1 cellular context compared by ENCODE assay signal in the genomic region with DNA sequence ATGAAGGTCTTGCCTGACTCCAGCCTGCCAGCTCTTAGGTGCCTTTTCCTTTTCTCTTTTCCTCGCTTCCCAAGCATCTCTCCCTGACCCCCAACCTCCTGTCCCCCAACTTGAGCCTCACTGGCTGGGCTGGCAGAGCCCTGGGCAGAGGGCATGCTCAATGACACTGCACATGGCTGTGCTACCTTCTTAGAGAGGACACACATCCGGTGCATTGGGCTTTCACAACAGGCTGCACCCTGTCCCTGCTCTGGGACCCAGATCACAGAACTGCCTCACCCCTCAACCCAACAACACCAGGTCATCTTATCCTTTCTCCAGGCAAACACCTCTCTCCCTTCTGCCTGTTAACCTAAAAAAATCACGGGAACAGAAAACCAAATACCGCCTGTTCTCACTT.
TF ChIP-seq lines count a peak whose summit lies in the region.

No MANE protein-coding gene starts in this region.

TF ChIP-seq in H1, 55 proteins besides CTCF, POLR2A, EP300 and RAD21:
- TF ChIP-seq EGR1 (IDR thresholded peaks at IDR 0.05; ENCODE audit: borderline replicate concordance, low read depth, low read length), result no peak
- no peak for TF ChIP-seq RXRA (IDR thresholded peaks at IDR 0.05; ENCODE audit: insufficient read depth, low read depth, low read length)
- no peak for TF ChIP-seq ASH2L (IDR thresholded peaks at IDR 0.05; ENCODE audit: low read length)
- no peak for TF ChIP-seq EZH2 (IDR thresholded peaks at IDR 0.05; ENCODE audit: low read depth, low read length, severe bottlenecking)
- TF ChIP-seq CTBP2 (IDR thresholded peaks at IDR 0.05; ENCODE audit: borderline replicate concordance, insufficient read depth, insufficient read length, low read length), result no peak
- no peak for TF ChIP-seq MAFK (IDR thresholded peaks at IDR 0.05; ENCODE audit: low read depth, low read length)
- TF ChIP-seq, protein P1, sequence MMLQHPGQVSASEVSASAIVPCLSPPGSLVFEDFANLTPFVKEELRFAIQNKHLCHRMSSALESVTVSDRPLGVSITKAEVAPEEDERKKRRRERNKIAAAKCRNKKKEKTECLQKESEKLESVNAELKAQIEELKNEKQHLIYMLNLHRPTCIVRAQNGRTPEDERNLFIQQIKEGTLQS (IDR thresholded peaks at IDR 0.05; ENCODE audit: insufficient read depth, low read depth, low read length), result no peak
- no peak for TF ChIP-seq CEBPB (IDR thresholded peaks at IDR 0.05; ENCODE audit: low read depth, low read length)
